In the genomic region with DNA sequence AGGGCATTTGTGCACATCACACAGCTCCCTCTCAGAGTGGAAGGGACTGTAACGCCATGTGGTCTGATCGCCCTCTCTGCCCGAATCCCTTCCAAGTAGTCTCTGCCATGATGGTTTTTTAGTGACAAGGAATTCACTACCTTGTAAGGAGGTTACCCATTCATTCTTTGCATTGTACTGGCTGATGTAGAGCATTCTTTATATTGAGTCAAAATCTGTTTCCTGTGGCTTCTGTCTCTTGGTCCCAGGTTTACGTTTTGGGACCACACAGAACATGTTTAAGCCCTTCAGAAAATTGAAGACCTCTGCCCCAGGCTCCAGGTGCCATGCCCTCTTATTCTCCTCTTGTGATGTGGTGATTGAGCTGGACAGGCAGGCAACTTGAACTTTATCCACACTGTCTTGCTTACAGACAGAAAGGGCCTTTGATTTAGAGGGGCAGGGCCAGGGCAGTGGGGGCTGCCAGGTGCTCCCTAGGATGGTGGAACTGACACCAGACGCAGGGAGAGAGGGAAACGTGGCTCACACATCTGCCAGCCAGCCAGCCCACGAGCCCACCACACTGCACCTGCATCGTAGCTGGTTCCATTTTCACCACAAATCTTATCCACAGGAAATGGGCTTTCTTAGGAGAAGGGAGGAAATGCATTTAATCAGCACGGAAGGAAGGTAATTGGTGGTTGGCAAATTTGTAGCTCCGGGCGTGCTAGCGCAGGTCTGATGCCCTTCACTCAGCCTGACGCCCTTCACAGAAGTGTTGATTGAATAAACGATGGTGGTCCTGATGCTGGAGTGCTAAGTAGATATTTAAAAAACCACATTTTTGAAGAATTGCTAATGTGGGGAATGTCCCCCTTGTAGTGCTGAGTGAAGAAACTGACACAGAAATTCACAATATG, we compare ENCODE assay signal across 23 cellular contexts.
DNase-seq lines count a peak whose midpoint lies in the region; ATAC-seq, FAIRE-seq and TF ChIP-seq lines count a peak whose summit lies in the region.
"Had no signal": no experiment of that assay in that cellular context is flagged by ENCODE, and none has a peak within 500 bp of the region (broad histone marks: within the 10 kb centered on the region; RNA-seq: fewer than 3 reads in every experiment).

No MANE protein-coding gene starts in this region.

- BruUV-seq in endothelial cell of umbilical vein (replicated peaks; lab: Mats Ljungman, UMichigan), result no TSS peak

- H3K4me2 ChIP-seq in endothelial cell of umbilical vein (ENCODE audit: insufficient read depth, low read length), result no peak overlapping the region

- FAIRE-seq in endothelial cell of umbilical vein (lab: Jason Lieb, UNC), result peak; percentile 70

- no peak overlapping the region for H2AFZ ChIP-seq in endothelial cell of umbilical vein (ENCODE audit: low read depth, low read length)

- intact Hi-C loops in Right ventricle myocardium inferior (cut with DNase I) (no loop called here), left cardiac atrium (cut with DNase I) (no loop called here), endothelial cell of umbilical vein (cut with micrococcal nuclease) (loop anchor here (5.0 kb wide), 1 partner anchor 76 kb away; no protein-coding TSS in a partner anchor)

- no peak for TF ChIP-seq POLR2A in endothelial cell of umbilical vein (IDR thresholded peaks at IDR 0.05; ENCODE audit: low read depth, low read length)

- no peak overlapping the region for H3K4me3 ChIP-seq in Jurkat, Clone E6-1 (ENCODE audit: low read length)
- H3K4me3 ChIP-seq in endothelial cell of umbilical vein (replicated peaks in 1 of 3; ENCODE audit: insufficient read depth in 1 of 3, low read depth in 1 of 3, low read length in 3 of 3) (no peak overlapping the region), stomach smooth muscle (ENCODE audit: low read length in 2 of 2) (no peak overlapping the region)
- H3K4me3 ChIP-seq: cardiac muscle cell, psoas muscle, SJSA1 had no signal

- no peaks in the 10 kb centered on the region for H3K79me2 ChIP-seq in endothelial cell of umbilical vein (ENCODE audit: control insufficient read depth, insufficient read depth, low read length)

- POLR2A ChIA-PET in endothelial cell of umbilical vein (lab: Charles Lee), result no interaction called here

- DNase-seq in Right ventricle myocardium inferior (ENCODE audit: missing footprints), result peak; percentile 53
- DNase-seq in left cardiac atrium, result no peak
- peak; percentile 95 for DNase-seq in Jurkat, Clone E6-1 (ENCODE audit: low read depth, low spot score)
- DNase-seq in endothelial cell of umbilical vein (ENCODE audit: low read depth, low spot score), result peak; percentile 13
- no peak for DNase-seq in NCI-H128 (lab: John Stamatoyannopoulos, UW; ENCODE audit: unreplicated experiment)
- no peak for DNase-seq in NCI-H2227 treated with DMSO at 0.1 percent for 48 hours (lab: John Stamatoyannopoulos, UW)
- DNase-seq: activated CD4-positive, alpha-beta T cell treated with anti-CD3 and anti-CD28 coated beads for 1 hour; activated naive CD4-positive, alpha-beta T cell treated with anti-CD3 and anti-CD28 coated beads, Interleukin-2, amount 50 U/mL, for 16 hours; activated T-cell treated with anti-CD3 and anti-CD28 coated beads, Interleukin-2, amount 50 U/mL, for 4 hours; anterior cingulate cortex; Calu3; EL; naive B cell; NCI-H1092 treated with DMSO at 0.1 percent for 48 hours; NCI-H2081; NCI-H446 treated with DMSO at 0.1 percent for 48 hours; T-cell had no signal

- peaks cover 9% of the 10 kb centered on the region for H3K4me1 ChIP-seq in endothelial cell of umbilical vein (ENCODE audit: control insufficient read depth, extremely low read depth, insufficient read depth, low read length)
- H3K4me1 ChIP-seq in stomach smooth muscle (ENCODE audit: control insufficient read depth, insufficient read depth, low read length), result peaks cover 62% of the 10 kb centered on the region
- H3K4me1 ChIP-seq: psoas muscle, SJSA1 had no signal

- ATAC-seq in Right ventricle myocardium inferior (no peak), left cardiac atrium (no peak)
- ATAC-seq: activated T-cell treated with anti-CD3 and anti-CD28 coated beads, Interleukin-2, amount 50 U/mL, for 4 hours; HCT116; Panc1; psoas muscle; T-cell had no signal

- H3K9me3 ChIP-seq in endothelial cell of umbilical vein (replicated peaks; ENCODE audit: control insufficient read depth, insufficient read depth, low read length), result no peaks in the 10 kb centered on the region
- H3K9me3 ChIP-seq in stomach smooth muscle (ENCODE audit: control insufficient read depth in 2 of 2, low read length in 2 of 2), result no peaks in the 10 kb centered on the region
- H3K9me3 ChIP-seq: psoas muscle, SJSA1 had no signal

- no peaks in the 10 kb centered on the region for H4K20me1 ChIP-seq in endothelial cell of umbilical vein (replicated peaks; ENCODE audit: control insufficient read depth, extremely low read depth, insufficient read depth, low read length)

- CTCF ChIA-PET in endothelial cell of umbilical vein (lab: Charles Lee), result interaction anchor here (0.9 to 3.2 kb wide), 2 partner anchors 16 to 76 kb away, joined by 3 to 16 read pairs; no protein-coding TSS in a partner anchor

- H3K9ac ChIP-seq in endothelial cell of umbilical vein (replicated peaks; ENCODE audit: extremely low read depth, insufficient read depth, low read length) (no peak overlapping the region), stomach smooth muscle (ENCODE audit: low read length in 2 of 2) (no peak overlapping the region)

- H3K36me3 ChIP-seq in endothelial cell of umbilical vein (ENCODE audit: control insufficient read depth in 2 of 2, extremely low read depth in 1 of 2, insufficient read depth in 2 of 2, low read length in 2 of 2), result peaks cover 0 to 38% of the 10 kb centered on the region in 2 experiments
- peaks cover 63 to 64% of the 10 kb centered on the region in 2 donors for H3K36me3 ChIP-seq in stomach smooth muscle (ENCODE audit: control insufficient read depth in 2 of 2, insufficient read depth in 2 of 2, low read length in 2 of 2)

- H3K27ac ChIP-seq in endothelial cell of umbilical vein (ENCODE audit: insufficient read depth, low read depth, low read length), result no peak overlapping the region
- H3K27ac ChIP-seq in stomach smooth muscle (ENCODE audit: low read length), result peak overlapping the region; percentile 74
- H3K27ac ChIP-seq: psoas muscle, SJSA1 had no signal

- no peaks in the 10 kb centered on the region for H3K27me3 ChIP-seq in endothelial cell of umbilical vein (ENCODE audit: control insufficient read depth in 2 of 2, insufficient read depth in 2 of 2, low read length in 2 of 2)
- no peaks in the 10 kb centered on the region for H3K27me3 ChIP-seq in stomach smooth muscle (ENCODE audit: control insufficient read depth in 1 of 2, insufficient read depth in 2 of 2, low read length in 2 of 2)
- H3K27me3 ChIP-seq: cardiac muscle cell, SJSA1 had no signal

- TF ChIP-seq CTCF in endothelial cell of umbilical vein (IDR thresholded peaks at IDR 0.05; ENCODE audit: extremely low read depth in 1 of 2, insufficient read depth in 1 of 2, low read depth in 1 of 2, low read length in 2 of 2), result no peak

- dilution Hi-C loops in endothelial cell of umbilical vein (cut with MboI; ENCODE audit: extremely low pct_ligation_motif_present, low sequenced_read_pairs), result no loop called here

- no peaks in the 10 kb centered on the region for H3K9me1 ChIP-seq in endothelial cell of umbilical vein (replicated peaks; ENCODE audit: control insufficient read depth, extremely low read depth, insufficient read depth, low read length)

TF ChIP-seq in endothelial cell of umbilical vein, 7 proteins besides CTCF, POLR2A, EP300 and RAD21:
- TF ChIP-seq MYC (IDR thresholded peaks at IDR 0.05; ENCODE audit: low read depth, low read length), result no peak
- no peak for TF ChIP-seq FOS (IDR thresholded peaks at IDR 0.05; ENCODE audit: borderline replicate concordance, insufficient read depth, low read length)
- TF ChIP-seq POLR2AphosphoS5 (IDR thresholded peaks at IDR 0.05; ENCODE audit: insufficient read depth, low read depth, low read length), result no peak
- TF ChIP-seq EZH2 (IDR thresholded peaks at IDR 0.05; ENCODE audit: borderline replicate concordance, low read depth, low read length, severe bottlenecking), result no peak
- no peak for TF ChIP-seq GATA2 (IDR thresholded peaks at IDR 0.05; ENCODE audit: insufficient read depth, insufficient read length, low read depth, low read length)
- TF ChIP-seq JUN (IDR thresholded peaks at IDR 0.05; ENCODE audit: borderline replicate concordance, insufficient read depth, insufficient read length, low read depth), result no peak
- TF ChIP-seq, protein P1, sequence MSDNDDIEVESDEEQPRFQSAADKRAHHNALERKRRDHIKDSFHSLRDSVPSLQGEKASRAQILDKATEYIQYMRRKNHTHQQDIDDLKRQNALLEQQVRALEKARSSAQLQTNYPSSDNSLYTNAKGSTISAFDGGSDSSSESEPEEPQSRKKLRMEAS (IDR thresholded peaks at IDR 0.05; ENCODE audit: insufficient read depth, insufficient read length), result no peak

Comparison
In these comparisons a context has a peak if more than half of its experiments do, and no peak if none do; other contexts are left out.
1. DNase-seq: peak in Right ventricle myocardium inferior (single experiment), Jurkat, Clone E6-1 (single experiment) and endothelial cell of umbilical vein (single experiment); none in left cardiac atrium (single experiment), NCI-H128 (single experiment) and NCI-H2227 treated with DMSO at 0.1 percent for 48 hours (single experiment).